Comparison of ENCODE assay signal across 1 cellular context in the genomic region with DNA sequence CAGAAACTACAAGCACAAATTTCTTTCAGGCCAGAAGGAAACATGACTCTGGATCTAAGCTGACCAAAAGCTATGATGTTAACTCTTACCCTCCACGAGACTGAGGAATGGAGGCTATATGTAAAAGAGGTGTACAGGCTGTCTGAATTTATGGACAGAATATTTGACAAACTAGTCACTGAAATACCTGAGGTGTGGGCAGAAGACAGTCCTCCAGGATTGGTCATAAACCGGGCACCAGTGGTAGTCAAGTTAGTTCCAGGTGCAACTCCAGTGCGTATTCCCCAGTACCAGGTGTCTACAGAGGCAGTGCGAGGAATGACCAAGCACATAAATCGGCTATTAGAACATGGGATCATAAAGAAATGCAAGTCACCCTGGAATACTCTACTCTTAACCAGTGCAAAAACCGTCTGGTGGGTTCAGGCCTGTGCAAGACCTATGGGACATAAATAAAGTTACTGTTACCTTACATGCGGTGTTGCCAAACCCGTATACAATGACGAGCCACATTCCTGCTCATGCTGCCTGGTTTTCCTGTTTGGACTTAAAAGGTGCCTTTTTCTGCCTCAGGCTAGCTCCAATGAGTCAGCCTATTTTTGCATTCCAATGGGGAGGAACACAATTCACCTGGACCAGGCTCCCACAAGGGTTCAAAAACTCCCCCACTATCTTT.
TF ChIP-seq lines count a peak whose summit lies in the region.

No MANE protein-coding gene starts in this region.

TF ChIP-seq in HepG2, 621 proteins besides CTCF, POLR2A, EP300 and RAD21:
- TF ChIP-seq KLF11 (CRISPR knock-in tag; IDR thresholded peaks at IDR 0.05) (no peak), SMYD3 (CRISPR knock-in tag; IDR thresholded peaks at IDR 0.05) (no peak), REPIN1 (CRISPR knock-in tag; IDR thresholded peaks at IDR 0.05; ENCODE audit: borderline replicate concordance, low read depth) (no peak), TEAD3 (CRISPR knock-in tag; optimal IDR thresholded peaks at IDR 0.05; ENCODE audit: borderline replicate concordance) (peak; percentile 49), ZNF781 (CRISPR knock-in tag; IDR thresholded peaks at IDR 0.05; ENCODE audit: borderline replicate concordance, not compliant biosample characterization) (no peak), ZFP90 (CRISPR knock-in tag; IDR thresholded peaks at IDR 0.05; ENCODE audit: borderline replicate concordance) (0 out of 2 replicates have a peak, but pooled peaks have one; percentile 26), ZNF564 (CRISPR knock-in tag; IDR thresholded peaks at IDR 0.05) (no peak), ZNF331 (CRISPR knock-in tag; IDR thresholded peaks at IDR 0.05) (no peak)
- TF ChIP-seq, protein P1, sequence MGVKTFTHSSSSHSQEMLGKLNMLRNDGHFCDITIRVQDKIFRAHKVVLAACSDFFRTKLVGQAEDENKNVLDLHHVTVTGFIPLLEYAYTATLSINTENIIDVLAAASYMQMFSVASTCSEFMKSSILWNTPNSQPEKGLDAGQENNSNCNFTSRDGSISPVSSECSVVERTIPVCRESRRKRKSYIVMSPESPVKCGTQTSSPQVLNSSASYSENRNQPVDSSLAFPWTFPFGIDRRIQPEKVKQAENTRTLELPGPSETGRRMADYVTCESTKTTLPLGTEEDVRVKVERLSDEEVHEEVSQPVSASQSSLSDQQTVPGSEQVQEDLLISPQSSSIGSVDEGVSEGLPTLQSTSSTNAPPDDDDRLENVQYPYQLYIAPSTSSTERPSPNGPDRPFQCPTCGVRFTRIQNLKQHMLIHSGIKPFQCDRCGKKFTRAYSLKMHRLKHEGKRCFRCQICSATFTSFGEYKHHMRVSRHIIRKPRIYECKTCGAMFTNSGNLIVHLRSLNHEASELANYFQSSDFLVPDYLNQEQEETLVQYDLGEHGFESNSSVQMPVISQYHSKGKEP (CRISPR knock-in tag; IDR thresholded peaks at IDR 0.05) = no peak
